31 cellular contexts compared by ENCODE assay signal in genomic region chr13:43354147-43354945, GRCh38.
"Had no signal": no experiment of that assay in that cellular context is flagged by ENCODE, and none has a peak within 500 bp of the region (broad histone marks: within the 10 kb centered on the region; RNA-seq: fewer than 3 reads in every experiment).

No MANE protein-coding gene starts in this region.

- ATAC-seq: activated T-cell treated with anti-CD3 and anti-CD28 coated beads, Interleukin-2, amount 50 U/mL, for 72 hours; body of pancreas; effector memory CD8-positive, alpha-beta T cell; gastroesophageal sphincter; left colon; naive thymus-derived CD4-positive, alpha-beta T cell; pancreas; sciatic nerve; stimulated activated effector memory CD8-positive, alpha-beta T cell treated with anti-CD3 and anti-CD28 coated beads, Interleukin-12 subunit alpha, Interleukin-12 subunit beta, amount 100 ng/mL, for 72 hours had no signal

- H3K36me3 ChIP-seq: cardiac muscle cell, pancreas, prostate gland, uterus had no signal

- H3K9me3 ChIP-seq: body of pancreas, gastroesophageal sphincter, pancreas, prostate gland, uterus had no signal

- H3K27ac ChIP-seq: body of pancreas, cardiac muscle cell, coronary artery, gastroesophageal sphincter, pancreas, prostate gland, uterus, VCaP had no signal

- H3K4me3 ChIP-seq: body of pancreas, cardiac muscle cell, coronary artery, dorsolateral prefrontal cortex, gastroesophageal sphincter, pancreas, prostate gland, uterus had no signal

- H3K4me1 ChIP-seq: body of pancreas, pancreas, prostate gland, uterus had no signal

- DNase-seq: activated CD4-positive, alpha-beta T cell treated with anti-CD3 and anti-CD28 coated beads for 4 hours; activated CD4-positive, alpha-beta T cell treated with anti-CD3 and anti-CD28 coated beads, Interleukin-2, amount 50 U/mL, for 4 hours; activated naive CD4-positive, alpha-beta T cell treated with Interleukin-2 at 50 U/mL for 16 hours; activated T-cell treated with anti-CD3 and anti-CD28 coated beads for 4 hours; activated T-cell treated with anti-CD3 and anti-CD28 coated beads, Interleukin-2, amount 50 U/mL, for 72 hours; anterior cingulate cortex; body of pancreas; dorsolateral prefrontal cortex; effector memory CD8-positive, alpha-beta T cell; erythroblast; head of caudate nucleus; hypothalamus; immature natural killer cell; kidney; left colon; mammary epithelial cell; naive thymus-derived CD4-positive, alpha-beta T cell; nucleus accumbens; pancreas; retina; small intestine; stimulated activated CD4-positive, alpha-beta T cell treated with anti-CD3 and anti-CD28 coated beads, Interleukin-4, amount 100 ng/mL, for 24 hours; substantia nigra; uterus had no signal

- H3K27me3 ChIP-seq: body of pancreas, cardiac muscle cell, dorsolateral prefrontal cortex, gastroesophageal sphincter, pancreas, uterus had no signal
